In the genomic region with DNA sequence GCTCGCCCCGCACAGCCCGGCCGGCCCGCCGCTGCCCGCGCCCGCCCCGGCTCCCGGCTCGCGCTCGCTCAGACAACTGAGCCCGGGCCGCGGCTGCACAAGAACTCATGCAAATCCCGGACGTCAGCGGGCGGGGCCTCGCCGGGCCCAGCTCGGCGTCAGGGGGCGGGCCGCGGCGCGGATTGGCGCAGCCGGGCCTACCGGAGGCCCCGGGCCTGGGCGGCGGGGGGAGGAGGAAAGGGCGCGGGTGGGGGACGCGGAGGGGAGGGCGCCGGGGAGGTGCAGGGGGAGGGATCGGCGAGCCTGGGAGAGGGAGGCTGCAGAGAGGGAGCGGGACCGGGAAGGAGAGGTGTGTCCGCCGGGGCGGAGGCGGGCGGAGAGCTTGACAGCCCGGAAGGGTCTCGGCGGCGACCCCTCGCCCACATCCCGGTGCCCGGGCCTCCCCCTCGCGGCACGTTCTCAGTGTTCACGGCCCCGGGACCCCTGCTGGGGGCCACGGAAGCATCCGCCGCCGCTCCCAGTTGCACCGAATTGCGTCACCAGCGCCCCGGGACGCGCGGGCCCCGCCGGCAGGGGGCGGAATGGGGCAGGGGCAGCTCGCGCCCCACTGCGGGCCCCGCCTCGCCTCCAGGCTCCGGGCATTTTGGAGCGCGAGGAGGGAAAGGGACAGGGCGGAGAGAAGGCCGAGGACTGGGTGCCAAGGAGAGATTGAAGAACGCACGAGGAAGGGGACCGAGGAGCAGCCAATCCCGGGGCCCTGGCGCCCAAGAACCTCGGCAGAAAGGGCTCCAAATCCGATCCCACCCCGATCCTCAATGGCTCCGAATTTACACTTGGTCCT, we compare ENCODE assay signal across 1 cellular context.
TF ChIP-seq lines count a peak whose summit lies in the region.

A gene (minus strand): TSS at position 78 of the 841 bp plus-strand sequence. CDS start 189 bp downstream, outside the sequence.

TF ChIP-seq in HepG2, 621 proteins besides CTCF, POLR2A, EP300 and RAD21 (continued from another document and continues in another):
- TF ChIP-seq ZNF253 (CRISPR knock-in tag; IDR thresholded peaks at IDR 0.05; ENCODE audit: borderline replicate concordance) = no peak
- TF ChIP-seq YEATS4 (CRISPR knock-in tag; IDR thresholded peaks at IDR 0.05; ENCODE audit: borderline replicate concordance) = peak; percentile 93
- TF ChIP-seq ZNF547 (CRISPR knock-in tag; IDR thresholded peaks at IDR 0.05) = peak; percentile 78; the same call in 1 of the 2 replicates
- peak; percentile 72; the same call in 1 of the 2 replicates for TF ChIP-seq ZSCAN21 (CRISPR knock-in tag; IDR thresholded peaks at IDR 0.05; ENCODE audit: borderline replicate concordance)
- TF ChIP-seq ATF1 (CRISPR knock-in tag; IDR thresholded peaks at IDR 0.05) = no peak
- TF ChIP-seq ZSCAN20 (CRISPR knock-in tag; IDR thresholded peaks at IDR 0.05; ENCODE audit: borderline replicate concordance) = 0 out of 2 replicates have a peak, but pooled peaks have one; percentile 2
- TF ChIP-seq ZNF274 (CRISPR knock-in tag; IDR thresholded peaks at IDR 0.05) = peak; percentile 51
- 0 out of 2 replicates have a peak, but pooled peaks have one; percentile 20 for TF ChIP-seq ZNF17 (CRISPR knock-in tag; IDR thresholded peaks at IDR 0.05)
- TF ChIP-seq, protein P1, sequence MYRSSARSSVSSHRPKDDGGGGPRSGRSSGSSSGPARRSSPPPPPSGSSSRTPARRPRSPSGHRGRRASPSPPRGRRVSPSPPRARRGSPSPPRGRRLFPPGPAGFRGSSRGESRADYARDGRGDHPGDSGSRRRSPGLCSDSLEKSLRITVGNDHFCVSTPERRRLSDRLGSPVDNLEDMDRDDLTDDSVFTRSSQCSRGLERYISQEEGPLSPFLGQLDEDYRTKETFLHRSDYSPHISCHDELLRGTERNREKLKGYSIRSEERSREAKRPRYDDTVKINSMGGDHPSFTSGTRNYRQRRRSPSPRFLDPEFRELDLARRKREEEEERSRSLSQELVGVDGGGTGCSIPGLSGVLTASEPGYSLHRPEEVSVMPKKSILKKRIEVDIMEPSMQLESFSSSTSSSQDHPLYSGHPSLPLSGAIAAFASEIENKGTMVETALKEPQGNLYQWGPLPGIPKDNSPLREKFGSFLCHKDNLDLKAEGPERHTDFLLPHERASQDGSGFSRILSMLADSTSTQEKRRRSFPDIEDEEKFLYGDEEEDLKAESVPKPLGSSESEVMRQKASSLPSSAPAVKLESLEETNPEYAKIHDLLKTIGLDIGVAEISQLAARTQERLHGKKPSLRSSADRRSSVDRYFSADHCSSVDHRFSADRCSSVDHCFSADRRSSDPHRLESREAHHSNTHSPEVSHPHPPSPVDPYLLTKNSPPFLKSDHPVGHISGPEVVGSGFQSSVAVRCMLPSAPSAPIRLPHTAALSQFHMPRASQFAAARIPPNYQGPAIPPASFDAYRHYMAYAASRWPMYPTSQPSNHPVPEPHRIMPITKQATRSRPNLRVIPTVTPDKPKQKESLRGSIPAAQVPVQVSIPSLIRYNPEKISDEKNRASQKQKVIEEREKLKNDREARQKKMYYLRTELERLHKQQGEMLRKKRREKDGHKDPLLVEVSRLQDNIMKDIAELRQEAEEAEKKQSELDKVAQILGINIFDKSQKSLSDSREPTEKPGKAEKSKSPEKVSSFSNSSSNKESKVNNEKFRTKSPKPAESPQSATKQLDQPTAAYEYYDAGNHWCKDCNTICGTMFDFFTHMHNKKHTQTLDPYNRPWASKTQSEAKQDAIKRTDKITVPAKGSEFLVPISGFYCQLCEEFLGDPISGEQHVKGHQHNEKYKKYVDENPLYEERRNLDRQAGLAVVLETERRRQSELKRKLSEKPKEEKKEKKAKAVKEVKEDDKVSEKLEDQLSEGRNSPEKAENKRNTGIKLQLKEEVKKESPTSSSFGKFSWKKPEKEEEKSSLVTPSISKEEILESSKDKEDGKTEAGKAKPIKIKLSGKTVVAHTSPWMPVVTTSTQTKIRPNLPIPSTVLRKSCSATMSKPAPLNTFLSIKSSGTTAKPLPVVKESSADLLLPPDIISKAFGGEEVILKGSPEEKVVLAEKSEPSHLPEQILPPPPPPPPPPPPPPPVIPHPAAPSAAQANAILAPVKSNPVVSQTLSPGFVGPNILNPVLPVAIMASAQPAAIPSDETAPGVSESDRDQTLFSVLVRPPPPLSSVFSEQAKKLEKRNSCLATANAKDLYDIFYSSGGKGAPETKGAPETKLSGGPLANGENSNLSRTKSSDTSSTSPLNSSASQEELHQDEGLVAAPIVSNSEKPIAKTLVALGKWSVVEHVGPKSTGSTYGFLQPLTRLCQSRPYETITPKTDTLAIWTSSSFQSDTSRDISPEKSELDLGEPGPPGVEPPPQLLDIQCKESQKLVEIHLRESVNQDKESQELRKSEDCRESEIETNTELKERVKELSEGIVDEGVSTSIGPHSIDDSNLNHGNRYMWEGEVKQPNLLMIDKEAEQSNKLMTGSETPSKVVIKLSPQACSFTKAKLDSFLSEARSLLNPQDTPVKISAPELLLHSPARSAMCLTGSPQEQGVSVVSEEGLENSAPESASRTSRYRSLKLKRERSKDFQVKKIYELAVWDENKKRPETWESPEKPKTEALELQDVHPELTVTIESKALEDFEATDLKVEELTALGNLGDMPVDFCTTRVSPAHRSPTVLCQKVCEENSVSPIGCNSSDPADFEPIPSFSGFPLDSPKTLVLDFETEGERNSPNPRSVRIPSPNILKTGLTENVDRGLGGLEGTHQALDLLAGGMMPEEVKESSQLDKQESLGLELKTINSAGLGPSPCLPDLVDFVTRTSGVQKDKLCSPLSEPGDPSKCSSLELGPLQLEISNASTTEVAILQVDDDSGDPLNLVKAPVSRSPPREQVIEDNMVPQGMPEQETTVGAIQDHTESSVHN (CRISPR knock-in tag; IDR thresholded peaks at IDR 0.05) = no peak
- TF ChIP-seq ZNF660 (CRISPR knock-in tag; IDR thresholded peaks at IDR 0.05; ENCODE audit: borderline replicate concordance, low read depth) = no peak
- TF ChIP-seq ZFP36 (IDR thresholded peaks at IDR 0.05; ENCODE audit: borderline replicate concordance, low read depth, low read length, partially characterized antibody) = no peak
- peak; percentile 33; the same call in 1 of the 2 replicates for TF ChIP-seq BCL6 (CRISPR knock-in tag; IDR thresholded peaks at IDR 0.05)
- peak; percentile 81; the same call in 1 of the 2 replicates for TF ChIP-seq ZC3H13 (CRISPR knock-in tag; IDR thresholded peaks at IDR 0.05)
- no peak for TF ChIP-seq ATAD3A (CRISPR knock-in tag; IDR thresholded peaks at IDR 0.05)
- peak; percentile 84; the same call in 1 of the 2 replicates for TF ChIP-seq MED13 (CRISPR knock-in tag; IDR thresholded peaks at IDR 0.05)
- TF ChIP-seq REPIN1 (CRISPR knock-in tag; IDR thresholded peaks at IDR 0.05; ENCODE audit: borderline replicate concordance, low read depth) = peak; percentile 29; the same call in 1 of the 2 replicates
- TF ChIP-seq, protein P2, sequence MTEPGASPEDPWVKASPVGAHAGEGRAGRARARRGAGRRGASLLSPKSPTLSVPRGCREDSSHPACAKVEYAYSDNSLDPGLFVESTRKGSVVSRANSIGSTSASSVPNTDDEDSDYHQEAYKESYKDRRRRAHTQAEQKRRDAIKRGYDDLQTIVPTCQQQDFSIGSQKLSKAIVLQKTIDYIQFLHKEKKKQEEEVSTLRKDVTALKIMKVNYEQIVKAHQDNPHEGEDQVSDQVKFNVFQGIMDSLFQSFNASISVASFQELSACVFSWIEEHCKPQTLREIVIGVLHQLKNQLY (CRISPR knock-in tag; IDR thresholded peaks at IDR 0.05) = no peak
- TF ChIP-seq NR2F6 (IDR thresholded peaks at IDR 0.05) = no peak
- peak; percentile 51 for TF ChIP-seq NR2F6 (CRISPR knock-in tag; IDR thresholded peaks at IDR 0.05)
- no peak for TF ChIP-seq XBP1 (CRISPR knock-in tag; IDR thresholded peaks at IDR 0.05)
- TF ChIP-seq SALL1 (CRISPR knock-in tag; IDR thresholded peaks at IDR 0.05) = peak; percentile 72
- TF ChIP-seq, protein P3, sequence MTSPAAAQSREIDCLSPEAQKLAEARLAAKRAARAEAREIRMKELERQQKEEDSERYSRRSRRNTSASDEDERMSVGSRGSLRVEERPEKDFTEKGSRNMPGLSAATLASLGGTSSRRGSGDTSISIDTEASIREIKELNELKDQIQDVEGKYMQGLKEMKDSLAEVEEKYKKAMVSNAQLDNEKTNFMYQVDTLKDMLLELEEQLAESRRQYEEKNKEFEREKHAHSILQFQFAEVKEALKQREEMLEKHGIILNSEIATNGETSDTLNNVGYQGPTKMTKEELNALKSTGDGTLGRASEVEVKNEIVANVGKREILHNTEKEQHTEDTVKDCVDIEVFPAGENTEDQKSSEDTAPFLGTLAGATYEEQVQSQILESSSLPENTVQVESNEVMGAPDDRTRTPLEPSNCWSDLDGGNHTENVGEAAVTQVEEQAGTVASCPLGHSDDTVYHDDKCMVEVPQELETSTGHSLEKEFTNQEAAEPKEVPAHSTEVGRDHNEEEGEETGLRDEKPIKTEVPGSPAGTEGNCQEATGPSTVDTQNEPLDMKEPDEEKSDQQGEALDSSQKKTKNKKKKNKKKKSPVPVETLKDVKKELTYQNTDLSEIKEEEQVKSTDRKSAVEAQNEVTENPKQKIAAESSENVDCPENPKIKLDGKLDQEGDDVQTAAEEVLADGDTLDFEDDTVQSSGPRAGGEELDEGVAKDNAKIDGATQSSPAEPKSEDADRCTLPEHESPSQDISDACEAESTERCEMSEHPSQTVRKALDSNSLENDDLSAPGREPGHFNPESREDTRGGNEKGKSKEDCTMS (CRISPR knock-in tag; conservative IDR thresholded peaks at IDR 0.05) = no peak
- peak; percentile 71; the same call in 1 of the 2 replicates for TF ChIP-seq GTF2F1 (IDR thresholded peaks at IDR 0.05; ENCODE audit: low read length)
- peak; percentile 62 for TF ChIP-seq PHF8 (CRISPR knock-in tag; IDR thresholded peaks at IDR 0.05)
- TF ChIP-seq ZFY (CRISPR knock-in tag; IDR thresholded peaks at IDR 0.05) = peak; percentile 56
- TF ChIP-seq MXD4 (CRISPR knock-in tag; IDR thresholded peaks at IDR 0.05) = no peak; the same call in 1 of the 2 replicates
- TF ChIP-seq JDP2 (CRISPR knock-in tag; IDR thresholded peaks at IDR 0.05; ENCODE audit: borderline replicate concordance) = no peak
- TF ChIP-seq HNRNPUL1 (IDR thresholded peaks at IDR 0.05; ENCODE audit: low read depth, low read length) = no peak
- TF ChIP-seq ZNF879 (CRISPR knock-in tag; IDR thresholded peaks at IDR 0.05) = no peak
- TF ChIP-seq, protein P4, sequence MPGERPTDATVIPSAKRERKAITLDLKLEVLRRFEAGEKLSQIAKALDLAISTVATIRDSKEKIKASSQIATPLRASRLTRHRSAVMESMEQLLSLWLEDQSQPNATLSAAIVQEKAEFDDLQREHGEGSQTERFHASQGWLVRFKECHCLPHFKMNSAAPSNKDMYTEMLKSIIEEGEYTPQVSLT (CRISPR knock-in tag; IDR thresholded peaks at IDR 0.05; ENCODE audit: borderline replicate concordance, low read depth) = no peak
- TF ChIP-seq LCORL (IDR thresholded peaks at IDR 0.05) = peak; percentile 55; the same call in 1 of the 2 replicates
- peak; percentile 97 for TF ChIP-seq LCORL (CRISPR knock-in tag; IDR thresholded peaks at IDR 0.05)
- TF ChIP-seq ZNF263 (CRISPR knock-in tag; IDR thresholded peaks at IDR 0.05) = no peak
- TF ChIP-seq KLF15 (CRISPR knock-in tag; IDR thresholded peaks at IDR 0.05; ENCODE audit: borderline replicate concordance) = no peak
- peak; percentile 58 for TF ChIP-seq YY1 (IDR thresholded peaks at IDR 0.05; ENCODE audit: insufficient read depth, insufficient replicate concordance, low read depth, low read length)
- no peak for TF ChIP-seq AGO1 (IDR thresholded peaks at IDR 0.05; ENCODE audit: low read depth, low read length, poor library complexity, severe bottlenecking)
- TF ChIP-seq ZNF326 (CRISPR knock-in tag; IDR thresholded peaks at IDR 0.05; ENCODE audit: borderline replicate concordance) = no peak
- TF ChIP-seq FOXP1 (IDR thresholded peaks at IDR 0.05) = no peak
- no peak; the same call in 1 of the 2 replicates for TF ChIP-seq FOXP1 (CRISPR knock-in tag; IDR thresholded peaks at IDR 0.05)
- no peak; the same call in 1 of the 2 replicates for TF ChIP-seq ZNF446 (CRISPR knock-in tag; IDR thresholded peaks at IDR 0.05)
- TF ChIP-seq, protein P5, sequence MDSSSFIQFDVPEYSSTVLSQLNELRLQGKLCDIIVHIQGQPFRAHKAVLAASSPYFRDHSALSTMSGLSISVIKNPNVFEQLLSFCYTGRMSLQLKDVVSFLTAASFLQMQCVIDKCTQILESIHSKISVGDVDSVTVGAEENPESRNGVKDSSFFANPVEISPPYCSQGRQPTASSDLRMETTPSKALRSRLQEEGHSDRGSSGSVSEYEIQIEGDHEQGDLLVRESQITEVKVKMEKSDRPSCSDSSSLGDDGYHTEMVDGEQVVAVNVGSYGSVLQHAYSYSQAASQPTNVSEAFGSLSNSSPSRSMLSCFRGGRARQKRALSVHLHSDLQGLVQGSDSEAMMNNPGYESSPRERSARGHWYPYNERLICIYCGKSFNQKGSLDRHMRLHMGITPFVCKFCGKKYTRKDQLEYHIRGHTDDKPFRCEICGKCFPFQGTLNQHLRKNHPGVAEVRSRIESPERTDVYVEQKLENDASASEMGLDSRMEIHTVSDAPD (CRISPR knock-in tag; IDR thresholded peaks at IDR 0.05) = no peak
- TF ChIP-seq, protein P6, sequence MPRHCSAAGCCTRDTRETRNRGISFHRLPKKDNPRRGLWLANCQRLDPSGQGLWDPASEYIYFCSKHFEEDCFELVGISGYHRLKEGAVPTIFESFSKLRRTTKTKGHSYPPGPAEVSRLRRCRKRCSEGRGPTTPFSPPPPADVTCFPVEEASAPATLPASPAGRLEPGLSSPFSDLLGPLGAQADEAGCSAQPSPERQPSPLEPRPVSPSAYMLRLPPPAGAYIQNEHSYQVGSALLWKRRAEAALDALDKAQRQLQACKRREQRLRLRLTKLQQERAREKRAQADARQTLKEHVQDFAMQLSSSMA (CRISPR knock-in tag; IDR thresholded peaks at IDR 0.05) = no peak
- no peak for TF ChIP-seq GATA4 (IDR thresholded peaks at IDR 0.05; ENCODE audit: borderline replicate concordance, low read depth)
- TF ChIP-seq, protein P7, sequence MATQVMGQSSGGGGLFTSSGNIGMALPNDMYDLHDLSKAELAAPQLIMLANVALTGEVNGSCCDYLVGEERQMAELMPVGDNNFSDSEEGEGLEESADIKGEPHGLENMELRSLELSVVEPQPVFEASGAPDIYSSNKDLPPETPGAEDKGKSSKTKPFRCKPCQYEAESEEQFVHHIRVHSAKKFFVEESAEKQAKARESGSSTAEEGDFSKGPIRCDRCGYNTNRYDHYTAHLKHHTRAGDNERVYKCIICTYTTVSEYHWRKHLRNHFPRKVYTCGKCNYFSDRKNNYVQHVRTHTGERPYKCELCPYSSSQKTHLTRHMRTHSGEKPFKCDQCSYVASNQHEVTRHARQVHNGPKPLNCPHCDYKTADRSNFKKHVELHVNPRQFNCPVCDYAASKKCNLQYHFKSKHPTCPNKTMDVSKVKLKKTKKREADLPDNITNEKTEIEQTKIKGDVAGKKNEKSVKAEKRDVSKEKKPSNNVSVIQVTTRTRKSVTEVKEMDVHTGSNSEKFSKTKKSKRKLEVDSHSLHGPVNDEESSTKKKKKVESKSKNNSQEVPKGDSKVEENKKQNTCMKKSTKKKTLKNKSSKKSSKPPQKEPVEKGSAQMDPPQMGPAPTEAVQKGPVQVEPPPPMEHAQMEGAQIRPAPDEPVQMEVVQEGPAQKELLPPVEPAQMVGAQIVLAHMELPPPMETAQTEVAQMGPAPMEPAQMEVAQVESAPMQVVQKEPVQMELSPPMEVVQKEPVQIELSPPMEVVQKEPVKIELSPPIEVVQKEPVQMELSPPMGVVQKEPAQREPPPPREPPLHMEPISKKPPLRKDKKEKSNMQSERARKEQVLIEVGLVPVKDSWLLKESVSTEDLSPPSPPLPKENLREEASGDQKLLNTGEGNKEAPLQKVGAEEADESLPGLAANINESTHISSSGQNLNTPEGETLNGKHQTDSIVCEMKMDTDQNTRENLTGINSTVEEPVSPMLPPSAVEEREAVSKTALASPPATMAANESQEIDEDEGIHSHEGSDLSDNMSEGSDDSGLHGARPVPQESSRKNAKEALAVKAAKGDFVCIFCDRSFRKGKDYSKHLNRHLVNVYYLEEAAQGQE (IDR thresholded peaks at IDR 0.05; ENCODE audit: borderline replicate concordance in 1 of 2, low read depth in 1 of 2, low read length in 2 of 2) = peak in 1 of 2 experiments; percentile 73; a peak in 1 of 4 replicates
- no peak for TF ChIP-seq TBL1XR1 (IDR thresholded peaks at IDR 0.05; ENCODE audit: borderline replicate concordance, low read length, partially characterized antibody)
